ENCODE assay signal across 19 cellular contexts in genomic region chr9:82467478-82467877, GRCh38.
DNase-seq lines count a peak whose midpoint lies in the region; ATAC-seq and TF ChIP-seq lines count a peak whose summit lies in the region.
"Had no signal": no experiment of that assay in that cellular context is flagged by ENCODE, and none has a peak within 500 bp of the region (broad histone marks: within the 10 kb centered on the region; RNA-seq: fewer than 3 reads in every experiment).

No MANE protein-coding gene starts in this region.

- H3K27ac ChIP-seq in KMS-11 (peak overlapping the region; percentile 37; the same call in 1 of the 2 replicates), hepatocyte (no peak overlapping the region), smooth muscle cell (ENCODE audit: low read depth) (no peak overlapping the region), RWPE1 (no peak overlapping the region)
- H3K27ac ChIP-seq in CD8-positive, alpha-beta memory T cell (ENCODE audit: low read depth, low read length), result no peak overlapping the region
- H3K27ac ChIP-seq: A549, GM23248, SJSA1 had no signal

- POLR2A ChIA-PET in RWPE1 (lab: Yijun Ruan, JAX; ENCODE audit: low non-redundant PET), result no interaction called here
- POLR2A ChIA-PET in CD8-positive, alpha-beta memory T cell (lab: Charles Lee), result no interaction called here

- CTCF ChIA-PET in RWPE1 (lab: Yijun Ruan, JAX), result interaction anchor here (0.7 kb wide), 1 partner anchor 16 kb away, joined by 3 read pairs; no protein-coding TSS in a partner anchor
- CTCF ChIA-PET in CD8-positive, alpha-beta memory T cell (lab: Charles Lee), result no interaction called here

- WGBS in hepatocyte (ENCODE audit: low lambda C conversion rate, missing lambda C conversion rate), result 48% methylated on average over 2 of the region's 2 CpGs
- 87% methylated on average over 2 of the region's 2 CpGs for WGBS in smooth muscle cell (ENCODE audit: low lambda C conversion rate)

- peaks cover 0 to 17% (median 7%) of the 10 kb centered on the region in 5 donors for H3K9me3 Mint-ChIP-seq in CD8-positive, alpha-beta memory T cell
- H3K9me3 Mint-ChIP-seq: T-helper 1 cell treated with Interleukin-12 subunit alpha and Interleukin-12 subunit beta and Interleukin-4 antibody, amounts not matched to agents 30 μg/mL and 1 μg/mL, for 36 hours had no signal

- H3K4me1 Mint-ChIP-seq in CD8-positive, alpha-beta memory T cell, result no peaks in the 10 kb centered on the region
- H3K4me1 Mint-ChIP-seq: B cell, CD14-positive monocyte had no signal

- H3K4me1 ChIP-seq in KMS-11 (ENCODE audit: low read depth, poor library complexity, severe bottlenecking) (peaks cover 27% of the 10 kb centered on the region), hepatocyte (ENCODE audit: insufficient read depth) (no peaks in the 10 kb centered on the region), smooth muscle cell (ENCODE audit: low read depth) (no peaks in the 10 kb centered on the region)
- H3K4me1 ChIP-seq in CD8-positive, alpha-beta memory T cell (ENCODE audit: insufficient read depth, low read length), result no peaks in the 10 kb centered on the region
- H3K4me1 ChIP-seq: A549, SJSA1 had no signal

- no peak overlapping the region; the same call in 1 of the 2 replicates for H3K9ac ChIP-seq in KMS-11
- no peak overlapping the region for H3K9ac ChIP-seq in smooth muscle cell (ENCODE audit: low read depth)
- H3K9ac ChIP-seq: GM23248 had no signal

- DNase-seq in NCI-H82 (lab: John Stamatoyannopoulos, UW) (peak; percentile 88), hepatocyte (ENCODE audit: low spot score) (peak; percentile 10), smooth muscle cell (lab: John Stamatoyannopoulos, UW; ENCODE audit: unreplicated experiment) (no peak), RWPE1 (ENCODE audit: low spot score) (no peak)
- no peak for DNase-seq in CD8-positive, alpha-beta memory T cell
- DNase-seq in stimulated activated naive CD8-positive, alpha-beta T cell treated with anti-CD3 and anti-CD28 coated beads, Interleukin-15, Interleukin-2, amounts not matched to agents 100 U/mL and 50 U/mL, for 24 hours, result no peak
- DNase-seq: DMS79 treated with DMSO at 0.1 percent for 48 hours, HCEC 1CT, Kasumi-1, NCI-H1417, NCI-H1694 treated with DMSO at 0.1 percent for 48 hours had no signal

- no peaks in the 10 kb centered on the region for H3K36me3 Mint-ChIP-seq in CD8-positive, alpha-beta memory T cell
- H3K36me3 Mint-ChIP-seq: CD14-positive monocyte had no signal

- ATAC-seq in stimulated activated naive CD8-positive, alpha-beta T cell treated with anti-CD3 and anti-CD28 coated beads, Interleukin-15, Interleukin-2, amounts not matched to agents 100 U/mL and 50 U/mL, for 24 hours, result no peak
- ATAC-seq: Right ventricle myocardium inferior had no signal

- H3F3A ChIP-seq in smooth muscle cell (ENCODE audit: low read depth), result no peaks in the 10 kb centered on the region

- H3K4me3 ChIP-seq in KMS-11 (IDR thresholded peaks at IDR 0.05; ENCODE audit: insufficient read depth, low read depth, low read length), result no peak overlapping the region
- no peak overlapping the region for H3K4me3 ChIP-seq in hepatocyte
- no peak overlapping the region for H3K4me3 ChIP-seq in smooth muscle cell
- H3K4me3 ChIP-seq in CD8-positive, alpha-beta memory T cell (ENCODE audit: low read length), result no peak overlapping the region
- H3K4me3 ChIP-seq: A549, GM23248, SJSA1 had no signal

- TF ChIP-seq CTCF in KMS-11 (conservative IDR thresholded peaks at IDR 0.05; ENCODE audit: low read depth, low read length), result no peak
- TF ChIP-seq CTCF in hepatocyte (IDR thresholded peaks at IDR 0.05; ENCODE audit: poor library complexity), result no peak
- no peak for TF ChIP-seq CTCF in smooth muscle cell (IDR thresholded peaks at IDR 0.05; ENCODE audit: borderline replicate concordance, insufficient read depth, poor library complexity, severe bottlenecking)
- no peak for TF ChIP-seq CTCF in RWPE1 (conservative IDR thresholded peaks at IDR 0.05; ENCODE audit: low read depth)

- no peaks in the 10 kb centered on the region for H3K9me3 ChIP-seq in hepatocyte (ENCODE audit: low read depth)
- no peaks in the 10 kb centered on the region for H3K9me3 ChIP-seq in smooth muscle cell (replicated peaks; ENCODE audit: low read depth)
- no peaks in the 10 kb centered on the region for H3K9me3 ChIP-seq in CD8-positive, alpha-beta memory T cell (ENCODE audit: low read length)
- H3K9me3 ChIP-seq: SJSA1 had no signal

- H3K4me2 ChIP-seq in KMS-11 (peak overlapping the region; percentile 50), hepatocyte (peak overlapping the region; percentile 42), smooth muscle cell (no peak overlapping the region)
- H3K4me2 ChIP-seq: A549 had no signal

- no peak overlapping the region for H3K4me3 Mint-ChIP-seq in CD8-positive, alpha-beta memory T cell
- H3K4me3 Mint-ChIP-seq: B cell; CD14-positive monocyte; T-helper 1 cell treated with Interleukin-12 subunit alpha and Interleukin-12 subunit beta and Interleukin-4 antibody, amounts not matched to agents 30 μg/mL and 1 μg/mL, for 36 hours had no signal

- H3K27me3 ChIP-seq in KMS-11 (ENCODE audit: insufficient read depth, low read depth) (no peaks in the 10 kb centered on the region), hepatocyte (no peaks in the 10 kb centered on the region), smooth muscle cell (ENCODE audit: low read depth) (no peaks in the 10 kb centered on the region)
- H3K27me3 ChIP-seq in CD8-positive, alpha-beta memory T cell (ENCODE audit: insufficient read depth, low read length, poor library complexity, severe bottlenecking), result no peaks in the 10 kb centered on the region
- H3K27me3 ChIP-seq: SJSA1 had no signal

- H2AFZ ChIP-seq in KMS-11 (ENCODE audit: low read depth) (no peak overlapping the region), hepatocyte (no peak overlapping the region), smooth muscle cell (ENCODE audit: low read depth) (peak overlapping the region; percentile 29)
- H2AFZ ChIP-seq: GM23248 had no signal

- H3K9me2 ChIP-seq in hepatocyte (replicated peaks; ENCODE audit: insufficient read depth), result no peaks in the 10 kb centered on the region

- H3K27ac Mint-ChIP-seq in CD8-positive, alpha-beta memory T cell, result no peak overlapping the region
- H3K27ac Mint-ChIP-seq: B cell; CD14-positive monocyte; T-helper 1 cell treated with Interleukin-12 subunit alpha and Interleukin-12 subunit beta and Interleukin-4 antibody, amounts not matched to agents 30 μg/mL and 1 μg/mL, for 36 hours had no signal

- H3K27me3 Mint-ChIP-seq in CD8-positive, alpha-beta memory T cell, result no peaks in the 10 kb centered on the region
- H3K27me3 Mint-ChIP-seq: B cell had no signal

- H4K20me1 ChIP-seq in KMS-11 (ENCODE audit: insufficient read depth) (no peaks in the 10 kb centered on the region), hepatocyte (ENCODE audit: insufficient read depth, poor library complexity, severe bottlenecking) (no peaks in the 10 kb centered on the region), smooth muscle cell (ENCODE audit: low read depth) (no peaks in the 10 kb centered on the region)

- H3K36me3 ChIP-seq in KMS-11 (ENCODE audit: insufficient read depth) (no peaks in the 10 kb centered on the region), hepatocyte (replicated peaks; ENCODE audit: insufficient read depth, low read depth) (no peaks in the 10 kb centered on the region), smooth muscle cell (ENCODE audit: low read depth) (no peaks in the 10 kb centered on the region)
- no peaks in the 10 kb centered on the region for H3K36me3 ChIP-seq in CD8-positive, alpha-beta memory T cell (ENCODE audit: insufficient read depth, low read length)
- H3K36me3 ChIP-seq: SJSA1 had no signal

- H3K79me2 ChIP-seq in KMS-11 (ENCODE audit: insufficient read depth, low read depth) (no peaks in the 10 kb centered on the region), hepatocyte (no peaks in the 10 kb centered on the region), smooth muscle cell (ENCODE audit: low read depth) (no peaks in the 10 kb centered on the region)

Comparison
In these comparisons a context has a peak if more than half of its experiments do, and no peak if none do; other contexts are left out.
1. DNase-seq: peak in NCI-H82 (single experiment) and hepatocyte (single experiment); none in smooth muscle cell (single experiment), RWPE1 (single experiment), CD8-positive, alpha-beta memory T cell (0 of 5) and stimulated activated naive CD8-positive, alpha-beta T cell treated with anti-CD3 and anti-CD28 coated beads, Interleukin-15, Interleukin-2, amounts not matched to agents 100 U/mL and 50 U/mL, for 24 hours (single experiment).